ENCODE assay signal across 7 cellular contexts in genomic region chr11:69166186-69167115, GRCh38. TPM values are rescaled to one million over a fixed set of nuclear protein-coding genes. Genes with fewer than 3 reads are reported as not detected.
DNase-seq lines count a peak whose midpoint lies in the region; ATAC-seq and TF ChIP-seq lines count a peak whose summit lies in the region.

No MANE protein-coding gene starts in this region.

- no peak overlapping the region for H3K23ac ChIP-seq in H9 (ENCODE audit: insufficient read length, low read depth, low read length)

- no peak overlapping the region for H2BK120ac ChIP-seq in H9 (ENCODE audit: low read depth, low read length, poor library complexity, severe bottlenecking)

- H3K14ac ChIP-seq in H9 (ENCODE audit: insufficient read depth, low read length): peak overlapping the region; percentile 11; the same call in 1 of the 2 replicates

- no peaks in the 10 kb centered on the region for H3K79me2 ChIP-seq in H9 (ENCODE audit: insufficient read depth, low read length)
- H3K79me2 ChIP-seq in Karpas-422 (ENCODE audit: low read length): no peaks in the 10 kb centered on the region

- WGBS in H9 (ENCODE audit: extremely low coverage, insufficient read length, low lambda C conversion rate): no CpG with 5 or more reads among the region's 21 CpGs

- peaks cover 10 to 12% of the 10 kb centered on the region in 2 experiments; a peak in 4 of 5 replicates for H3K9me3 Mint-ChIP-seq in H9

- H3K18ac ChIP-seq in H9 (ENCODE audit: insufficient read length, low read depth, low read length): no peak overlapping the region

- H3K27ac ChIP-seq in H9 (ENCODE audit: insufficient read length, low read depth, low read length) (no peak overlapping the region), Karpas-422 (ENCODE audit: low read length) (no peak overlapping the region)

- peak; percentile 71 for ATAC-seq in GM18508 (IDR thresholded peaks at IDR 0.05; ENCODE audit: insufficient read depth, unreplicated experiment)

- DNase-seq in H9 (peak; percentile 66), Karpas-422 (peak; percentile 64), fibroblast of mammary gland (ENCODE audit: low read depth) (peak; percentile 75), retinal pigment epithelial cell (ENCODE audit: low read depth) (peak; percentile 58), erythroblast (lab: John Stamatoyannopoulos, UW) (no peak)
- DNase-seq in activated CD4-positive, alpha-beta T cell treated with anti-CD3 and anti-CD28 coated beads for 4 hours: peak; percentile 17 to 30

- no peak overlapping the region for H3K4ac ChIP-seq in H9 (ENCODE audit: low read depth, low read length)

- no peak for TF ChIP-seq POLR2A in erythroblast (IDR thresholded peaks at IDR 0.05; ENCODE audit: low read length)

- H3K4me3 ChIP-seq in Karpas-422 (ENCODE audit: low read length): no peak overlapping the region
- no peak overlapping the region for H3K4me3 ChIP-seq in fibroblast of mammary gland (ENCODE audit: control insufficient read depth, low read depth, low read length)
- no peak overlapping the region for H3K4me3 ChIP-seq in retinal pigment epithelial cell (ENCODE audit: low read length)

- no peak overlapping the region for H3K4me2 ChIP-seq in H9 (ENCODE audit: insufficient read depth, insufficient read length, low read length)
- H3K4me2 ChIP-seq in Karpas-422 (ENCODE audit: low read depth, low read length, poor library complexity, severe bottlenecking): peak overlapping the region; percentile 5

- no peak overlapping the region for H2BK15ac ChIP-seq in H9 (ENCODE audit: low read depth, low read length)

- no peaks in the 10 kb centered on the region for H3K9me2 ChIP-seq in Karpas-422 (replicated peaks; ENCODE audit: insufficient read depth, low read length)

- no peak overlapping the region for H3K56ac ChIP-seq in H9 (ENCODE audit: insufficient read length, low read depth, low read length)

- H2AK5ac ChIP-seq in H9 (ENCODE audit: insufficient read length, low read length): no peak overlapping the region

- no peak overlapping the region for H2BK20ac ChIP-seq in H9 (ENCODE audit: low read depth, low read length, poor library complexity, severe bottlenecking)

- peaks cover 30% of the 10 kb centered on the region for H3K27me3 Mint-ChIP-seq in H9 (ENCODE audit: low read depth)

- no peak overlapping the region for H4K91ac ChIP-seq in H9 (ENCODE audit: insufficient read length, low read depth, low read length)

- TF ChIP-seq CTCF in H9 (conservative IDR thresholded peaks at IDR 0.05): 0 out of 3 replicates have a peak, but pooled peaks have one; percentile 22
- TF ChIP-seq CTCF in fibroblast of mammary gland (conservative IDR thresholded peaks at IDR 0.05; ENCODE audit: control insufficient read depth, insufficient read depth, low read depth, low read length): peak; percentile 21
- TF ChIP-seq CTCF in retinal pigment epithelial cell (conservative IDR thresholded peaks at IDR 0.05; ENCODE audit: low read depth, low read length): peak; percentile 36

- H3K27me3 ChIP-seq in H9 (ENCODE audit: insufficient read depth, low read length) (no peaks in the 10 kb centered on the region), Karpas-422 (ENCODE audit: low read length) (no peaks in the 10 kb centered on the region)

- no peak overlapping the region for H4K5ac ChIP-seq in H9 (ENCODE audit: insufficient read length, low read depth, low read length)

- H3K79me1 ChIP-seq in H9 (ENCODE audit: insufficient read depth, low read depth, low read length, poor library complexity, severe bottlenecking): no peaks in the 10 kb centered on the region

- no peak overlapping the region; a peak in 1 of 7 replicates for H3K27ac Mint-ChIP-seq in H9

- no peak overlapping the region for H3K9ac ChIP-seq in H9 (ENCODE audit: extremely low read depth, insufficient read length, low read length)
- no peak overlapping the region for H3K9ac ChIP-seq in Karpas-422 (ENCODE audit: low read length)

- no peaks in the 10 kb centered on the region for H3K36me3 ChIP-seq in Karpas-422 (ENCODE audit: insufficient read depth, low read length)

- H3K9me3 ChIP-seq in H9 (ENCODE audit: control insufficient read depth, low read depth, low read length) (no peaks in the 10 kb centered on the region), Karpas-422 (ENCODE audit: low read length) (no peaks in the 10 kb centered on the region)

- H3K4me1 ChIP-seq in H9 (ENCODE audit: insufficient read depth, low read length): no peaks in the 10 kb centered on the region
- peaks cover 6% of the 10 kb centered on the region for H3K4me1 ChIP-seq in Karpas-422 (ENCODE audit: low read length)

- no peak overlapping the region for H2BK12ac ChIP-seq in H9 (ENCODE audit: insufficient read length, low read depth, low read length)

- no peak overlapping the region for H4K8ac ChIP-seq in H9 (replicated peaks; ENCODE audit: insufficient read length, low read depth, low read length)

- no peak overlapping the region for H3T11ph ChIP-seq in H9 (ENCODE audit: low read length)

- peaks cover 7 to 9% of the 10 kb centered on the region in 2 experiments; a peak in 3 of 4 replicates for H3K4me1 Mint-ChIP-seq in H9

- no peak overlapping the region for H3K4me3 Mint-ChIP-seq in H9

- H3K36me3 Mint-ChIP-seq in H9 (ENCODE audit: insufficient read depth in 1 of 3, low read depth in 3 of 3): peaks cover 0 to 4% (median 0%) of the 10 kb centered on the region in 3 experiments; a peak in 2 of 7 replicates

- H3K23me2 ChIP-seq in H9 (ENCODE audit: insufficient read length, low read depth, low read length, poor library complexity, severe bottlenecking): no peaks in the 10 kb centered on the region

- H2BK5ac ChIP-seq in H9 (ENCODE audit: insufficient read length, low read length): no peak overlapping the region

- H2AFZ ChIP-seq in H9 (ENCODE audit: low read length): no peak overlapping the region
- H2AFZ ChIP-seq in Karpas-422 (ENCODE audit: low read length): no peak overlapping the region

- no peaks in the 10 kb centered on the region for H4K20me1 ChIP-seq in H9 (ENCODE audit: control insufficient read depth, insufficient read depth, insufficient read length)
- H4K20me1 ChIP-seq in Karpas-422 (ENCODE audit: insufficient read depth, low read depth, low read length): no peaks in the 10 kb centered on the region

RNA-seq across cellular contexts. Expression of gene SMIM38, which starts 10.7 kb away (rescaled TPM):
- 0.09 and 0.13 TPM in 2 replicates for total RNA-seq in H9 (2021)
- 0.47 TPM in 1 of 2 replicates, not detected in the other for total RNA-seq in Karpas-422 (2014; rRNA removed; shearing (Covaris generic); ENCODE audit: low replicate concordance)

Comparison
In these comparisons a context has a peak if more than half of its experiments do, and no peak if none do; other contexts are left out.
1. DNase-seq: peak in H9 (single experiment), Karpas-422 (single experiment), activated CD4-positive, alpha-beta T cell treated with anti-CD3 and anti-CD28 coated beads for 4 hours (2 of 2), fibroblast of mammary gland (single experiment) and retinal pigment epithelial cell (single experiment); none in erythroblast (0 of 2).
2. Peak in every context shown above with its lines, with median percentiles within 50 percentile points of each other: CTCF ChIP-seq.